Comparison of ENCODE assay signal across 19 cellular contexts in the genomic region with DNA sequence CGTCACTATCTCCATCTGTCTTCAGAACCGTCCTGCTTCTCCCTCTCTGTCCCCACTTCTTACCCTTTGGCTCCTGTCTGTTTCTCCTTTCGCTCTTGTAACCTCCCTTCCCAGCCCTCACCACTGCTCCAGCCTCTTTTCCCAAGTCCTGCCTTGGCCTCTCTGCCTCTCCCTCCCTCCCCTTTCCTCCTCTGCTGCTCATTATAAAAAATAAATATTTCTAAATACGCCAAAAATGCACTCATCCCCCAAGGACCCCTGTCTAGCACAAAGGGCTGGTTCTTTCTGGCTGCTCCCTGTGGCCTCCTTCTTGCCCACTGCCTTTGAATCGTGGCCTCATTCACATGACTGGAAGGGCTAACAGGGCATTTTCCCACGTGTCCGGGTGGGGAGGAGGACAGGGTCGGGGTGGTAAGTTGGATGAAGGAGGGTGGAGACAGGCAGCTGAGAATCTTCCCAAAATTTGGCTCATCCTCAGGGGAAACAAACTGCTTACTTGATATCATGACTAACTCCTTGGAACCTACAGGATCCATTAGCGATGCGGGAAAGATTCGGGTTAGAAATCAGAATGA. TPM values are rescaled to one million over a fixed set of nuclear protein-coding genes. Genes with fewer than 3 reads are reported as not detected.
A peak's percentile ranks its signal among the peaks of the same experiment; 100 is the strongest.
DNase-seq lines count a peak whose midpoint lies in the region; ATAC-seq and TF ChIP-seq lines count a peak whose summit lies in the region.
"Had no signal": no experiment of that assay in that cellular context is flagged by ENCODE, and none has a peak within 500 bp of the region (broad histone marks: within the 10 kb centered on the region; RNA-seq: fewer than 3 reads in every experiment).

No MANE protein-coding gene starts in this region.

- H3K27me3 Mint-ChIP-seq in activated CD8-positive, alpha-beta memory T cell treated with anti-CD3 and anti-CD28 coated beads, Interleukin-2, amount 10 ng/mL, durations not matched to agents 7 days and 5 days, result peaks cover 12% of the 10 kb centered on the region

- H3K4me1 Mint-ChIP-seq in activated CD8-positive, alpha-beta memory T cell treated with anti-CD3 and anti-CD28 coated beads, Interleukin-2, amount 10 ng/mL, durations not matched to agents 7 days and 5 days, result peaks cover 7% of the 10 kb centered on the region

- no peaks in the 10 kb centered on the region for H3K27me3 ChIP-seq in hepatocyte
- no peaks in the 10 kb centered on the region for H3K27me3 ChIP-seq in parathyroid adenoma (ENCODE audit: control insufficient read depth, insufficient read depth, low read length)

- CTCF ChIA-PET in activated CD8-positive, alpha-beta memory T cell treated with anti-CD3 and anti-CD28 coated beads, Interleukin-2, amount 10 ng/mL, durations not matched to agents 7 days and 5 days (lab: Charles Lee), result no interaction called here

- ATAC-seq in activated CD8-positive, alpha-beta memory T cell treated with anti-CD3 and anti-CD28 coated beads, Interleukin-2, amount 10 ng/mL, durations not matched to agents 7 days and 5 days, result no peak
- no peak for ATAC-seq in GM19351 (IDR thresholded peaks at IDR 0.05; ENCODE audit: unreplicated experiment)
- ATAC-seq in GM19023 (IDR thresholded peaks at IDR 0.05; ENCODE audit: unreplicated experiment), result no peak
- ATAC-seq: stimulated activated naive CD8-positive, alpha-beta T cell treated with anti-CD3 and anti-CD28 coated beads, Interleukin-15, Interleukin-2, amounts not matched to agents 100 U/mL and 50 U/mL, for 24 hours had no signal

- no peak overlapping the region for H3K4me3 Mint-ChIP-seq in activated CD8-positive, alpha-beta memory T cell treated with anti-CD3 and anti-CD28 coated beads, Interleukin-2, amount 10 ng/mL, durations not matched to agents 7 days and 5 days
- H3K4me3 Mint-ChIP-seq: activated CD4-positive, alpha-beta T cell treated with anti-CD3 and anti-CD28 coated beads, Interleukin-2, amount 10 ng/mL, durations not matched to agents 7 days and 5 days; CD4-positive, alpha-beta T cell; H9 had no signal

- 75% methylated on average over 11 of the region's 11 CpGs for WGBS in hepatocyte (ENCODE audit: low lambda C conversion rate, missing lambda C conversion rate)

- H3K4me1 ChIP-seq in hepatocyte (ENCODE audit: insufficient read depth) (peaks cover 72% of the 10 kb centered on the region), parathyroid adenoma (peaks cover 5% of the 10 kb centered on the region)

- H3K27ac ChIP-seq in hepatocyte (peak overlapping the region; percentile 98), parathyroid adenoma (peak overlapping the region; percentile 19)

- no peaks in the 10 kb centered on the region for H3K36me3 Mint-ChIP-seq in activated CD8-positive, alpha-beta memory T cell treated with anti-CD3 and anti-CD28 coated beads, Interleukin-2, amount 10 ng/mL, durations not matched to agents 7 days and 5 days

- H3K9me3 Mint-ChIP-seq in activated CD8-positive, alpha-beta memory T cell treated with anti-CD3 and anti-CD28 coated beads, Interleukin-2, amount 10 ng/mL, durations not matched to agents 7 days and 5 days (ENCODE audit: low read depth), result no peaks in the 10 kb centered on the region
- H3K9me3 Mint-ChIP-seq: activated CD4-positive, alpha-beta T cell treated with anti-CD3 and anti-CD28 coated beads, Interleukin-2, amount 10 ng/mL, durations not matched to agents 7 days and 5 days; CD4-positive, alpha-beta T cell had no signal

- no peak overlapping the region for H3K27ac Mint-ChIP-seq in activated CD8-positive, alpha-beta memory T cell treated with anti-CD3 and anti-CD28 coated beads, Interleukin-2, amount 10 ng/mL, durations not matched to agents 7 days and 5 days
- H3K27ac Mint-ChIP-seq: activated CD4-positive, alpha-beta T cell treated with anti-CD3 and anti-CD28 coated beads, Interleukin-2, amount 10 ng/mL, durations not matched to agents 7 days and 5 days; CD4-positive, alpha-beta T cell; H9 had no signal

- TF ChIP-seq CTCF in hepatocyte (IDR thresholded peaks at IDR 0.05; ENCODE audit: poor library complexity), result no peak
- TF ChIP-seq CTCF in parathyroid adenoma (IDR thresholded peaks at IDR 0.05), result no peak

- no peaks in the 10 kb centered on the region for H4K20me1 ChIP-seq in hepatocyte (ENCODE audit: insufficient read depth, poor library complexity, severe bottlenecking)

- no peaks in the 10 kb centered on the region for H3K9me2 ChIP-seq in hepatocyte (replicated peaks; ENCODE audit: insufficient read depth)

- H2AFZ ChIP-seq in hepatocyte, result no peak overlapping the region
- H2AFZ ChIP-seq in parathyroid adenoma, result no peak overlapping the region

- H3K9ac ChIP-seq in parathyroid adenoma, result no peak overlapping the region

- H3K9me3 ChIP-seq in hepatocyte (ENCODE audit: low read depth) (no peaks in the 10 kb centered on the region), parathyroid adenoma (ENCODE audit: control insufficient read depth, low read length) (no peaks in the 10 kb centered on the region)

- peak overlapping the region; percentile 61 for H3K4me2 ChIP-seq in hepatocyte
- no peak overlapping the region for H3K4me2 ChIP-seq in parathyroid adenoma (ENCODE audit: low read length)

- H3K4me3 ChIP-seq in hepatocyte, result no peak overlapping the region
- no peak overlapping the region for H3K4me3 ChIP-seq in parathyroid adenoma (ENCODE audit: low read depth, low read length)

- H3K79me2 ChIP-seq in hepatocyte (no peaks in the 10 kb centered on the region), parathyroid adenoma (no peaks in the 10 kb centered on the region)

- peak; percentile 11 for DNase-seq in activated CD8-positive, alpha-beta memory T cell treated with anti-CD3 and anti-CD28 coated beads for 24 hours
- no peak for DNase-seq in activated CD8-positive, alpha-beta memory T cell treated with anti-CD3 and anti-CD28 coated beads, Interleukin-2, amount 10 ng/mL, durations not matched to agents 7 days and 5 days
- no peak for DNase-seq in hepatocyte (ENCODE audit: low spot score)
- peak; percentile 49 for DNase-seq in ureter (ENCODE audit: low spot score)
- DNase-seq in NK-92 treated with Interleukin-12 subunit alpha and Interleukin-12 subunit beta, amount 100 ng/mL, for 24 hours (lab: John Stamatoyannopoulos, UW), result no peak
- DNase-seq: 8988T; H9; hypothalamus; mesendoderm; NCI-H187; NCI-H748 treated with DMSO at 0.1 percent for 48 hours; stimulated activated naive CD8-positive, alpha-beta T cell treated with anti-CD3 and anti-CD28 coated beads, Interleukin-15, Interleukin-2, amounts not matched to agents 100 U/mL and 50 U/mL, for 24 hours; T-helper 2 cell had no signal

- H3K36me3 ChIP-seq in hepatocyte (replicated peaks; ENCODE audit: insufficient read depth, low read depth), result no peaks in the 10 kb centered on the region
- H3K36me3 ChIP-seq in parathyroid adenoma (ENCODE audit: control insufficient read depth, insufficient read depth, low read length), result no peaks in the 10 kb centered on the region

RNA-seq across cellular contexts. Expression of gene OAF, which starts 26.4 kb away (rescaled TPM):
- 10 to 100 TPM in 1 of 2 experiments, 1 to 10 TPM in 1; 6.5 to 10.5 TPM for total RNA-seq in activated CD8-positive, alpha-beta memory T cell treated with anti-CD3 and anti-CD28 coated beads, Interleukin-2, amount 10 ng/mL, durations not matched to agents 7 days and 5 days
- total RNA-seq in hepatocyte (63.9 and 72.4 TPM in 2 replicates), ureter (34.9 TPM)
- polyA plus RNA-seq in hepatocyte, result 73.0 and 102 TPM in 2 replicates

RNA-seq across cellular contexts. Expression of gene TRIM29, which starts 46.5 kb away (rescaled TPM):
- not detected for total RNA-seq in activated CD8-positive, alpha-beta memory T cell treated with anti-CD3 and anti-CD28 coated beads, Interleukin-2, amount 10 ng/mL, durations not matched to agents 7 days and 5 days
- total RNA-seq in hepatocyte (7.7 and 11.2 TPM in 2 replicates), ureter (192 TPM)
- polyA plus RNA-seq in hepatocyte, result 8.5 and 9.4 TPM in 2 replicates
- total RNA-seq: activated CD4-positive, alpha-beta T cell treated with anti-CD3 and anti-CD28 coated beads, Interleukin-2, amount 10 ng/mL, durations not matched to agents 7 days and 5 days; CD4-positive, alpha-beta T cell; H9; LHCN-M2 had no signal

RNA-seq across cellular contexts. Expression of gene POU2F3, which starts 55.5 kb away (rescaled TPM):
- total RNA-seq in activated CD8-positive, alpha-beta memory T cell treated with anti-CD3 and anti-CD28 coated beads, Interleukin-2, amount 10 ng/mL, durations not matched to agents 7 days and 5 days, result not detected
- total RNA-seq in hepatocyte (0.24 TPM in 1 of 2 replicates, not detected in the other), ureter (7.6 TPM)
- polyA plus RNA-seq in hepatocyte, result 0.21 TPM in 1 of 2 replicates, not detected in the other
- total RNA-seq: activated CD4-positive, alpha-beta T cell treated with anti-CD3 and anti-CD28 coated beads, Interleukin-2, amount 10 ng/mL, durations not matched to agents 7 days and 5 days; CD4-positive, alpha-beta T cell; LHCN-M2 had no signal

Comparison
In these comparisons a context has a peak if more than half of its experiments do, and no peak if none do; other contexts are left out.
1. DNase-seq: peak in activated CD8-positive, alpha-beta memory T cell treated with anti-CD3 and anti-CD28 coated beads for 24 hours (single experiment) and ureter (single experiment); none in activated CD8-positive, alpha-beta memory T cell treated with anti-CD3 and anti-CD28 coated beads, Interleukin-2, amount 10 ng/mL, durations not matched to agents 7 days and 5 days (single experiment), hepatocyte (single experiment) and NK-92 treated with Interleukin-12 subunit alpha and Interleukin-12 subunit beta, amount 100 ng/mL, for 24 hours (single experiment).
2. RNA of gene TRIM29, which starts 46.5 kb away (total RNA-seq): 192 TPM in ureter (single experiment); 7.7 to 11.2 TPM in hepatocyte and not detected in activated CD8-positive, alpha-beta memory T cell treated with anti-CD3 and anti-CD28 coated beads, Interleukin-2, amount 10 ng/mL, durations not matched to agents 7 days and 5 days; every median in the first group is over 10 times any median in the second.